ENCODE assay signal across 25 cellular contexts in the genomic region with DNA sequence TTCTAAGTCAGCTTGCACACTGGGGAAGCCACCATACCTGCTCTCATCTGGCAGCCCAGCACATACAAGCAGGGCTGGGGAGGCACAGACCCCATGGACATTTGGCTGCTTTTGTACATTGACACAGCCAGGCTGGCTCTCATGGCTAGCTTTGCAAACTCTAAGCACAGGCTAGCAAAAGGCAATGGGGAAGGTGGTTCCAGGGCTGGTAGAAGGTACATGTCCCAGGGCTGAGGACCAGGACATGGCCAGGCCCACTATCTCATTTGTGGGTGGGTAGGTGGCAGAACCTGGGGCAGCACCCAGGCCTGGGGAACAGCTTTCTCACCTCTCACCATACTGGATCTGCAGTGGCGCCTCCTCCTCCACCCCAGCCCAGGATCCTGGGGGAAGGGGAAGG.
"Had no signal": no experiment of that assay in that cellular context is flagged by ENCODE, and none has a peak within 500 bp of the region (broad histone marks: within the 10 kb centered on the region; RNA-seq: fewer than 3 reads in every experiment).

No MANE protein-coding gene starts in this region.

- H3K9me3 ChIP-seq: ascending aorta, breast epithelium, colonic mucosa, esophagus squamous epithelium, gastroesophageal sphincter had no signal

- H3K27ac ChIP-seq: ascending aorta, breast epithelium, cardiac muscle cell, colonic mucosa, epithelial cell of prostate, esophagus squamous epithelium, gastroesophageal sphincter, WERI-Rb-1 had no signal

- H3K36me3 ChIP-seq: ascending aorta, breast epithelium, cardiac muscle cell, colonic mucosa, esophagus squamous epithelium, gastroesophageal sphincter, WERI-Rb-1 had no signal

- DNase-seq: activated B cell treated with CpG ODN at 0.5 μM for 24 hours; activated CD4-positive, alpha-beta T cell treated with anti-CD3 and anti-CD28 coated beads for 48 hours; activated CD4-positive, alpha-beta T cell treated with anti-CD3 and anti-CD28 coated beads, Interleukin-2, amount 50 U/mL, for 1 hour; activated CD4-positive, alpha-beta T cell treated with anti-CD3 and anti-CD28 coated beads, Interleukin-2, amount 50 U/mL, for 48 hours; activated CD8-positive, alpha-beta memory T cell treated with anti-CD3 and anti-CD28 coated beads for 24 hours; activated CD8-positive, alpha-beta T cell treated with anti-CD3 and anti-CD28 coated beads for 36 hours; activated effector memory CD4-positive, alpha-beta T cell treated with anti-CD3 and anti-CD28 coated beads, Interleukin-2, amount 50 U/mL, for 16 hours; activated naive CD4-positive, alpha-beta T cell treated with anti-CD3 and anti-CD28 coated beads, Interleukin-2, amount 10 ng/mL, durations not matched to agents 7 days and 5 days; activated naive CD8-positive, alpha-beta T cell treated with anti-CD3 and anti-CD28 coated beads, Interleukin-2, amount 10 ng/mL, durations not matched to agents 7 days and 5 days; activated T-cell treated with anti-CD3 and anti-CD28 coated beads, Interleukin-2, amount 50 U/mL, for 4 hours; central memory CD4-positive, alpha-beta T cell; cerebellar nuclear complex; colonic mucosa; effector CD8-positive, alpha-beta T cell; esophagus squamous epithelium; foreskin melanocyte; T-helper 1 cell; T-helper 17 cell; T1000; WERI-Rb-1 had no signal

- H3K27me3 ChIP-seq: ascending aorta, breast epithelium, cardiac muscle cell, colonic mucosa, esophagus squamous epithelium, gastroesophageal sphincter had no signal

- H3K4me3 ChIP-seq: ascending aorta, breast epithelium, cardiac muscle cell, colonic mucosa, esophagus squamous epithelium, gastroesophageal sphincter had no signal

- H3K4me1 ChIP-seq: ascending aorta, breast epithelium, colonic mucosa had no signal
